1 cellular context compared by ENCODE assay signal in the genomic region with DNA sequence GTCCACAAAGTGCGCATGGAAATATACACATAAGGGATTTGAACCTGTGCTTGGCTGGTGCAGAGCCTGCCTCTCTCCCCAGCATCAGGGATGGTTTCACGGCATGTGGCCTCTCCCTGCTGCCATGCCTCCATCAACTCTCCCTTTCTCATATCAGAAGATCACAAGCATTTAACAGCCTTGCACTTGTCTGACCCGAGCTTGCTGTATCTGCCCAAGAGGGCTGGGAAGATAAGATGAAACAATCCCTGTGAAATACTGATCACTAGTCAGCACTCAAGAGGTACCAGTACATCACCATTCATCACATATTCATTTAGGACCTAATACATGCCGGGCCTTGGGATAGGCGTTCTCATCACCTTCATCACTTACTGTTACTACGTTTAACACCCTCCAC.
TF ChIP-seq lines count a peak whose summit lies in the region.

No MANE protein-coding gene starts in this region.

TF ChIP-seq in SK-N-SH treated with all-trans-retinoic acid at 6 μM for 48 hours, 23 proteins besides CTCF, POLR2A, EP300 and RAD21 (continued from another document):
- TF ChIP-seq, protein P1, sequence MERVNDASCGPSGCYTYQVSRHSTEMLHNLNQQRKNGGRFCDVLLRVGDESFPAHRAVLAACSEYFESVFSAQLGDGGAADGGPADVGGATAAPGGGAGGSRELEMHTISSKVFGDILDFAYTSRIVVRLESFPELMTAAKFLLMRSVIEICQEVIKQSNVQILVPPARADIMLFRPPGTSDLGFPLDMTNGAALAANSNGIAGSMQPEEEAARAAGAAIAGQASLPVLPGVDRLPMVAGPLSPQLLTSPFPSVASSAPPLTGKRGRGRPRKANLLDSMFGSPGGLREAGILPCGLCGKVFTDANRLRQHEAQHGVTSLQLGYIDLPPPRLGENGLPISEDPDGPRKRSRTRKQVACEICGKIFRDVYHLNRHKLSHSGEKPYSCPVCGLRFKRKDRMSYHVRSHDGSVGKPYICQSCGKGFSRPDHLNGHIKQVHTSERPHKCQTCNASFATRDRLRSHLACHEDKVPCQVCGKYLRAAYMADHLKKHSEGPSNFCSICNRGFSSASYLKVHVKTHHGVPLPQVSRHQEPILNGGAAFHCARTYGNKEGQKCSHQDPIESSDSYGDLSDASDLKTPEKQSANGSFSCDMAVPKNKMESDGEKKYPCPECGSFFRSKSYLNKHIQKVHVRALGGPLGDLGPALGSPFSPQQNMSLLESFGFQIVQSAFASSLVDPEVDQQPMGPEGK (CRISPR knock-in tag; IDR thresholded peaks at IDR 0.05; ENCODE audit: borderline replicate concordance) = no peak
- TF ChIP-seq ISL1 (CRISPR knock-in tag; IDR thresholded peaks at IDR 0.05) (no peak), OSR1 (CRISPR knock-in tag; IDR thresholded peaks at IDR 0.05) (no peak), ESRRG (CRISPR knock-in tag; IDR thresholded peaks at IDR 0.05) (no peak), SNAI2 (CRISPR knock-in tag; IDR thresholded peaks at IDR 0.05) (no peak), CSDC2 (CRISPR knock-in tag; IDR thresholded peaks at IDR 0.05) (no peak), BACH2 (CRISPR knock-in tag; IDR thresholded peaks at IDR 0.05; ENCODE audit: borderline replicate concordance) (no peak), ZNF565 (CRISPR knock-in tag; conservative IDR thresholded peaks at IDR 0.05; ENCODE audit: low read depth) (no peak), RARB (CRISPR knock-in tag; IDR thresholded peaks at IDR 0.05) (no peak), ARNTL (CRISPR knock-in tag; IDR thresholded peaks at IDR 0.05; ENCODE audit: borderline replicate concordance, low read depth) (no peak)
- TF ChIP-seq, protein P2, sequence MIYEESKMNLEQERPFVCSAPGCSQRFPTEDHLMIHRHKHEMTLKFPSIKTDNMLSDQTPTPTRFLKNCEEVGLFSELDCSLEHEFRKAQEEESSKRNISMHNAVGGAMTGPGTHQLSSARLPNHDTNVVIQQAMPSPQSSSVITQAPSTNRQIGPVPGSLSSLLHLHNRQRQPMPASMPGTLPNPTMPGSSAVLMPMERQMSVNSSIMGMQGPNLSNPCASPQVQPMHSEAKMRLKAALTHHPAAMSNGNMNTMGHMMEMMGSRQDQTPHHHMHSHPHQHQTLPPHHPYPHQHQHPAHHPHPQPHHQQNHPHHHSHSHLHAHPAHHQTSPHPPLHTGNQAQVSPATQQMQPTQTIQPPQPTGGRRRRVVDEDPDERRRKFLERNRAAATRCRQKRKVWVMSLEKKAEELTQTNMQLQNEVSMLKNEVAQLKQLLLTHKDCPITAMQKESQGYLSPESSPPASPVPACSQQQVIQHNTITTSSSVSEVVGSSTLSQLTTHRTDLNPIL (CRISPR knock-in tag; IDR thresholded peaks at IDR 0.05; ENCODE audit: low read depth) = no peak
